In the genomic region with DNA sequence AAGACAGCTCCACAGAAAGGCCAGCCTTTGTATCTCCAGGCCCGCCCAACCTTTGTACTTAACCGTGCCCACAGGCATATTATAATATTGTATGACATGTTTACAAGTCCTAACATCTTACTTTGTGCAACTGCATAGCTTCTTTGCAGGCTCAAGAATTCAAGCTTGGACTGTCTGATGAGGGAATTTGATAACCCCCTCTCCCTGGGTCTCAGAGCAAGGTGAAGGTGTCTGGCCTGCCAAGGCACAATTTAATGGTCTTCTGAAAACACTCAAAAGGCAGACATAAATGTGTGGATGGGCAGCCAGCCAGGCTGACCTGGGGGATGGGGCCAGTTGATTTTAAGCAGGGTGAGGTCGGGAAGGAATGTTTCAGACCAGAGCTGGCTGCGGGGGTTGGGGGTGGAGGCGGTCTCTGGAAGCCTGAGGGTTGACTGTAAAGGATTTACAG, we compare ENCODE assay signal across 21 cellular contexts.
DNase-seq lines count a peak whose midpoint lies in the region; ATAC-seq and TF ChIP-seq lines count a peak whose summit lies in the region.
"Had no signal": no experiment of that assay in that cellular context is flagged by ENCODE, and none has a peak within 500 bp of the region (broad histone marks: within the 10 kb centered on the region; RNA-seq: fewer than 3 reads in every experiment).

No MANE protein-coding gene starts in this region.

- no peak overlapping the region for H3K4me3 Mint-ChIP-seq in nephron
- H3K4me3 Mint-ChIP-seq: activated CD8-positive, alpha-beta T cell treated with anti-CD3 and anti-CD28 coated beads for 36 hours; activated T-helper 1 cell treated with anti-CD3 and anti-CD28 coated beads, Interleukin-12 subunit alpha, Interleukin-12 subunit beta, Interleukin-2, Interleukin-4 antibody, amounts not matched to agents 30 ng/mL and 10 ng/mL and 1 ng/mL, durations not matched to agents 14 hours and 24 hours and 36 hours; central memory CD8-positive, alpha-beta T cell; memory B cell; neural crest cell; stimulated activated naive CD8-positive, alpha-beta T cell treated with anti-CD3 and anti-CD28 coated beads, Interleukin-15, amount 100 ng/mL, for 72 hours had no signal

- H3K4me1 Mint-ChIP-seq in nephron = peaks cover 30% of the 10 kb centered on the region
- H3K4me1 Mint-ChIP-seq: central memory CD8-positive, alpha-beta T cell; memory B cell; stimulated activated naive CD8-positive, alpha-beta T cell treated with anti-CD3 and anti-CD28 coated beads, Interleukin-15, amount 100 ng/mL, for 72 hours had no signal

- H3K27me3 Mint-ChIP-seq in nephron (ENCODE audit: low read depth) = no peaks in the 10 kb centered on the region
- H3K27me3 Mint-ChIP-seq: activated CD8-positive, alpha-beta T cell treated with anti-CD3 and anti-CD28 coated beads for 36 hours; central memory CD8-positive, alpha-beta T cell; stimulated activated naive CD8-positive, alpha-beta T cell treated with anti-CD3 and anti-CD28 coated beads, Interleukin-15, amount 100 ng/mL, for 72 hours had no signal

- ATAC-seq in HG02970 (IDR thresholded peaks at IDR 0.05; ENCODE audit: low FRiP score, unreplicated experiment) (no peak), HG02870 (IDR thresholded peaks at IDR 0.05; ENCODE audit: unreplicated experiment) (no peak)
- ATAC-seq: activated CD8-positive, alpha-beta T cell treated with anti-CD3 and anti-CD28 coated beads for 36 hours; gastroesophageal sphincter; stimulated activated naive CD8-positive, alpha-beta T cell treated with anti-CD3 and anti-CD28 coated beads, Interleukin-15, amount 100 ng/mL, for 72 hours had no signal

- H3K27ac Mint-ChIP-seq in nephron = peak overlapping the region in 2 of 3 experiments; percentile 15 to 66
- H3K27ac Mint-ChIP-seq: activated CD8-positive, alpha-beta T cell treated with anti-CD3 and anti-CD28 coated beads for 36 hours; activated T-helper 1 cell treated with anti-CD3 and anti-CD28 coated beads, Interleukin-12 subunit alpha, Interleukin-12 subunit beta, Interleukin-2, Interleukin-4 antibody, amounts not matched to agents 30 ng/mL and 10 ng/mL and 1 ng/mL, durations not matched to agents 14 hours and 24 hours and 36 hours; memory B cell; stimulated activated naive CD8-positive, alpha-beta T cell treated with anti-CD3 and anti-CD28 coated beads, Interleukin-15, amount 100 ng/mL, for 72 hours had no signal

- no peak for TF ChIP-seq CTCF in choroid plexus epithelial cell (conservative IDR thresholded peaks at IDR 0.05; ENCODE audit: low read depth, low read length)
- no peak for TF ChIP-seq CTCF in nephron (IDR thresholded peaks at IDR 0.05; ENCODE audit: unreplicated experiment in 3 of 3)

- DNase-seq in DMS79 treated with DMSO at 0.1 percent for 48 hours (lab: John Stamatoyannopoulos, UW) = peak; percentile 62
- DNase-seq in NCI-H1105 treated with DMSO at 0.1 percent for 48 hours (lab: John Stamatoyannopoulos, UW) = peak; percentile 68
- DNase-seq in choroid plexus epithelial cell (ENCODE audit: low read depth) = peak; percentile 11
- DNase-seq in AG08395 (ENCODE audit: low spot score) = no peak
- no peak for DNase-seq in HT-29 (ENCODE audit: low spot score)
- DNase-seq: activated CD8-positive, alpha-beta T cell treated with anti-CD3 and anti-CD28 coated beads for 36 hours; COR-L47; GM23248; Karpas-422; NCI-H1436 treated with DMSO at 0.1 percent for 48 hours; NCI-H774; Peyer's patch; stimulated activated naive CD8-positive, alpha-beta T cell treated with anti-CD3 and anti-CD28 coated beads, Interleukin-15, amount 100 ng/mL, for 72 hours had no signal

- no peaks in the 10 kb centered on the region for H3K9me3 Mint-ChIP-seq in nephron
- H3K9me3 Mint-ChIP-seq: activated CD8-positive, alpha-beta T cell treated with anti-CD3 and anti-CD28 coated beads for 36 hours; activated T-helper 1 cell treated with anti-CD3 and anti-CD28 coated beads, Interleukin-12 subunit alpha, Interleukin-12 subunit beta, Interleukin-2, Interleukin-4 antibody, amounts not matched to agents 30 ng/mL and 10 ng/mL and 1 ng/mL, durations not matched to agents 14 hours and 24 hours and 36 hours; memory B cell; neural crest cell; stimulated activated naive CD8-positive, alpha-beta T cell treated with anti-CD3 and anti-CD28 coated beads, Interleukin-15, amount 100 ng/mL, for 72 hours had no signal

- no peak overlapping the region for H3K4me3 ChIP-seq in choroid plexus epithelial cell (ENCODE audit: low read depth, low read length)
- H3K4me3 ChIP-seq: gastroesophageal sphincter, GM23248, Peyer's patch had no signal

- no peaks in the 10 kb centered on the region for H3K36me3 Mint-ChIP-seq in nephron (ENCODE audit: low read depth)
- H3K36me3 Mint-ChIP-seq: memory B cell had no signal

Comparison
In these comparisons a context has a peak if more than half of its experiments do, and no peak if none do; other contexts are left out.
1. DNase-seq: peak in DMS79 treated with DMSO at 0.1 percent for 48 hours (single experiment), NCI-H1105 treated with DMSO at 0.1 percent for 48 hours (single experiment) and choroid plexus epithelial cell (single experiment); none in AG08395 (single experiment) and HT-29 (single experiment).